In the genomic region with DNA sequence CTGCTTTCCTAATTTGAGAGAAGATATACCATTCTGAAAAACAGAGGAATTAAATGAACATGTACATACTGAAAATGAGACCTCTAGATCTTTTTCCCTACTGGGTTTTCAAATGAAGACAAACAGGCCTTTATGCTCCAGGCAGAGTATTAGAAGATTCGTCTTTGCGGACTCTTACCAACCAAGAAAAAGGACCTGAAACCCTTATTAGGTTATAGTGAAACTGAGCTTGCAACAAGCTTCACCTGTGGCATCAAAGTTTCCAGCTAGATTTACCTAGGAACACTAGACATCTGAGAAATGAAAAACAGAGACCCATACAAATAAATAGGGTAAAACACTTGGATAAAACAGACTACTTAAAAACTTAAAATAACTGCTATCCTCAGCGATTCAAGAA, we compare ENCODE assay signal across 16 cellular contexts.
"Had no signal": no experiment of that assay in that cellular context is flagged by ENCODE, and none has a peak within 500 bp of the region (broad histone marks: within the 10 kb centered on the region; RNA-seq: fewer than 3 reads in every experiment).

No MANE protein-coding gene starts in this region.

- H3K4me1 Mint-ChIP-seq: activated CD4-positive, alpha-beta T cell treated with anti-CD3 and anti-CD28 coated beads for 36 hours; activated naive CD4-positive, alpha-beta T cell treated with anti-CD3 and anti-CD28 coated beads, Interleukin-2, amount 50 U/mL, for 24 hours had no signal

- H3K4me3 Mint-ChIP-seq: activated CD4-positive, alpha-beta T cell treated with anti-CD3 and anti-CD28 coated beads for 36 hours; activated CD8-positive, alpha-beta T cell treated with anti-CD3 and anti-CD28 coated beads for 36 hours; activated naive CD4-positive, alpha-beta T cell treated with anti-CD3 and anti-CD28 coated beads, Interleukin-2, amount 50 U/mL, for 24 hours; activated T-cell treated with anti-CD3 and anti-CD28 coated beads, Interleukin-2, amount 50 U/mL, for 4 hours; stimulated activated naive CD8-positive, alpha-beta T cell treated with anti-CD3 and anti-CD28 coated beads, Interleukin-15, Interleukin-2, amounts not matched to agents 100 ng/mL and 50 ng/mL, for 24 hours had no signal

- ATAC-seq: activated CD4-positive, alpha-beta T cell treated with anti-CD3 and anti-CD28 coated beads for 36 hours; activated CD8-positive, alpha-beta T cell treated with anti-CD3 and anti-CD28 coated beads for 36 hours; activated T-cell treated with anti-CD3 and anti-CD28 coated beads, Interleukin-2, amount 50 U/mL, for 4 hours; left lobe of liver had no signal

- H3K27ac Mint-ChIP-seq: activated CD4-positive, alpha-beta T cell treated with anti-CD3 and anti-CD28 coated beads for 36 hours; activated CD8-positive, alpha-beta T cell treated with anti-CD3 and anti-CD28 coated beads for 36 hours; activated naive CD4-positive, alpha-beta T cell treated with anti-CD3 and anti-CD28 coated beads, Interleukin-2, amount 50 U/mL, for 24 hours; progenitor cell of endocrine pancreas; stimulated activated naive CD8-positive, alpha-beta T cell treated with anti-CD3 and anti-CD28 coated beads, Interleukin-15, Interleukin-2, amounts not matched to agents 100 ng/mL and 50 ng/mL, for 24 hours had no signal

- DNase-seq: activated CD4-positive, alpha-beta T cell treated with anti-CD3 and anti-CD28 coated beads for 36 hours; activated CD8-positive, alpha-beta T cell treated with anti-CD3 and anti-CD28 coated beads for 36 hours; activated effector memory CD4-positive, alpha-beta T cell treated with anti-CD3 and anti-CD28 coated beads, Interleukin-2, amount 50 U/mL, for 16 hours; activated T-cell treated with anti-CD3 and anti-CD28 coated beads, Interleukin-2, amount 50 U/mL, for 4 hours; adrenal gland; caudate nucleus; effector CD4-positive, alpha-beta T cell; foreskin fibroblast; hippocampal formation; midbrain; stimulated activated CD4-positive, alpha-beta T cell treated with anti-CD3 and anti-CD28 coated beads, Interleukin-4, amount 100 ng/mL, for 24 hours; trophoblast cell had no signal

- H3K27me3 Mint-ChIP-seq: activated CD4-positive, alpha-beta T cell treated with anti-CD3 and anti-CD28 coated beads for 36 hours; activated CD8-positive, alpha-beta T cell treated with anti-CD3 and anti-CD28 coated beads for 36 hours; activated naive CD4-positive, alpha-beta T cell treated with anti-CD3 and anti-CD28 coated beads, Interleukin-2, amount 50 U/mL, for 24 hours; progenitor cell of endocrine pancreas; stimulated activated naive CD8-positive, alpha-beta T cell treated with anti-CD3 and anti-CD28 coated beads, Interleukin-15, Interleukin-2, amounts not matched to agents 100 ng/mL and 50 ng/mL, for 24 hours had no signal
